9 cellular contexts compared by ENCODE assay signal in genomic region chr2:151071382-151071781, GRCh38.
DNase-seq lines count a peak whose midpoint lies in the region; ATAC-seq and TF ChIP-seq lines count a peak whose summit lies in the region.
"Had no signal": no experiment of that assay in that cellular context is flagged by ENCODE, and none has a peak within 500 bp of the region (broad histone marks: within the 10 kb centered on the region; RNA-seq: fewer than 3 reads in every experiment).

No MANE protein-coding gene starts in this region.

- no peaks in the 10 kb centered on the region for H3F3A ChIP-seq in SK-N-SH (replicated peaks; ENCODE audit: insufficient read depth)

- H2AFZ ChIP-seq in HCT116 (ENCODE audit: low read depth, low read length, poor library complexity, severe bottlenecking) (no peak overlapping the region), SK-N-SH (ENCODE audit: low read depth) (no peak overlapping the region), hepatocyte (no peak overlapping the region)

- no peaks in the 10 kb centered on the region for H3K9me3 ChIP-seq in HCT116 (ENCODE audit: control insufficient read depth in 1 of 2, insufficient read depth in 1 of 2, low read depth in 1 of 2, low read length in 2 of 2)
- H3K9me3 ChIP-seq in SK-N-SH, result peaks cover 3% of the 10 kb centered on the region; the same call in 1 of the 2 replicates
- H3K9me3 ChIP-seq in hepatocyte (ENCODE audit: low read depth), result no peaks in the 10 kb centered on the region
- H3K9me3 ChIP-seq in left ventricle myocardium inferior (replicated peaks), result peaks cover 16% of the 10 kb centered on the region

- no peak overlapping the region for H3K4me2 ChIP-seq in HCT116 (ENCODE audit: low read length)
- H3K4me2 ChIP-seq in SK-N-SH, result no peak overlapping the region
- H3K4me2 ChIP-seq in hepatocyte, result no peak overlapping the region

- CTCF ChIA-PET in HCT116 (lab: Charles Lee), result interaction anchor here (1.1 to 1.5 kb wide), 2 partner anchors 8 to 19 kb away, joined by 3 read pairs; no protein-coding TSS in a partner anchor
- CTCF ChIA-PET in SK-N-SH (lab: Yijun Ruan, JAX), result interaction anchor here (0.6 to 1.8 kb wide), 4 partner anchors 13 to 168 kb away, joined by 3 to 6 read pairs (median 4); no protein-coding TSS in a partner anchor

- H3K27ac ChIP-seq in HCT116 (ENCODE audit: low read depth, low read length) (no peak overlapping the region), SK-N-SH (ENCODE audit: low read depth in 2 of 2, low read length in 1 of 2) (no peak overlapping the region; a peak in 1 of 4 replicates), hepatocyte (no peak overlapping the region), left ventricle myocardium inferior (replicated peaks) (no peak overlapping the region), dorsolateral prefrontal cortex (no peak overlapping the region)

- H3K79me2 ChIP-seq in HCT116 (ENCODE audit: insufficient read depth, low read length), result no peaks in the 10 kb centered on the region
- no peaks in the 10 kb centered on the region for H3K79me2 ChIP-seq in SK-N-SH (ENCODE audit: insufficient read depth)
- H3K79me2 ChIP-seq in hepatocyte, result no peaks in the 10 kb centered on the region

- DNase-seq in A172 (ENCODE audit: low spot score), result peak; percentile 16
- peak; percentile 10 for DNase-seq in HCT116 (ENCODE audit: low read depth, low spot score)
- no peak for DNase-seq in SK-N-SH
- DNase-seq in hepatocyte (ENCODE audit: low spot score), result peak; percentile 49
- DNase-seq in left ventricle myocardium inferior, result no peak
- DNase-seq in dorsolateral prefrontal cortex, result no peak

- TF ChIP-seq CTCF in HCT116 (IDR thresholded peaks at IDR 0.05 in 2 of 3, conservative IDR thresholded peaks at IDR 0.05 in 1 of 3; ENCODE audit: borderline replicate concordance in 1 of 3, insufficient read depth in 1 of 3, low read depth in 2 of 3, low read length in 2 of 3) (peak; percentile 3 to 44 (median 40); a peak in 3 of 6 replicates), SK-N-SH (IDR thresholded peaks at IDR 0.05) (peak; percentile 64), hepatocyte (IDR thresholded peaks at IDR 0.05; ENCODE audit: poor library complexity) (peak; percentile 45), left ventricle myocardium inferior (IDR thresholded peaks at IDR 0.05; ENCODE audit: borderline replicate concordance) (no peak), dorsolateral prefrontal cortex (IDR thresholded peaks at IDR 0.05 in 54 of 56, conservative IDR thresholded peaks at IDR 0.05 in 2 of 56; ENCODE audit: low read depth in 1 of 56, partially characterized antibody in 56 of 56) (no peak)

- POLR2A ChIA-PET in HCT116 (lab: Charles Lee), result no interaction called here
- POLR2A ChIA-PET in SK-N-SH (lab: Yijun Ruan, JAX), result interaction anchor here (1.0 kb wide), 1 partner anchor 13 kb away, joined by 3 read pairs; no protein-coding TSS in a partner anchor

- TF ChIP-seq POLR2A in HCT116 (IDR thresholded peaks at IDR 0.05; ENCODE audit: borderline replicate concordance, extremely low read depth, insufficient read depth, insufficient read length), result no peak

- H4K20me1 ChIP-seq in HCT116 (ENCODE audit: insufficient read depth) (no peaks in the 10 kb centered on the region), SK-N-SH (ENCODE audit: insufficient read depth) (no peaks in the 10 kb centered on the region), hepatocyte (ENCODE audit: insufficient read depth, poor library complexity, severe bottlenecking) (no peaks in the 10 kb centered on the region)

- intact Hi-C loops in HCT116 (cut with micrococcal nuclease), result no loop called here
- intact Hi-C loops in left ventricle myocardium inferior (cut with micrococcal nuclease), result no loop called here
- intact Hi-C loops in dorsolateral prefrontal cortex (cut with DNase I), result no loop called here

- no TSS peak for BruUV-seq in HCT116 (replicated peaks; lab: Mats Ljungman, UMichigan)

- peak; percentile 47 for TF ChIP-seq RAD21 in HCT116 (IDR thresholded peaks at IDR 0.05; ENCODE audit: low read depth)
- peak; percentile 77 for TF ChIP-seq RAD21 in SK-N-SH (IDR thresholded peaks at IDR 0.05; ENCODE audit: low read length)

- no peaks in the 10 kb centered on the region for H3K27me3 ChIP-seq in HCT116 (ENCODE audit: insufficient read depth, low read length)
- no peaks in the 10 kb centered on the region for H3K27me3 ChIP-seq in SK-N-SH (ENCODE audit: insufficient read depth)
- H3K27me3 ChIP-seq in hepatocyte, result no peaks in the 10 kb centered on the region
- H3K27me3 ChIP-seq in left ventricle myocardium inferior (ENCODE audit: low read depth), result no peaks in the 10 kb centered on the region
- H3K27me3 ChIP-seq in dorsolateral prefrontal cortex, result no peaks in the 10 kb centered on the region

- H3K4me1 ChIP-seq in HCT116 (ENCODE audit: control insufficient read depth in 1 of 2, insufficient read depth in 2 of 2, low read length in 2 of 2), result no peaks in the 10 kb centered on the region
- peaks cover 0 to 3% of the 10 kb centered on the region in 2 experiments; a peak in 2 of 4 replicates for H3K4me1 ChIP-seq in SK-N-SH (ENCODE audit: control insufficient read depth in 1 of 2, insufficient read depth in 2 of 2, low read depth in 1 of 2, low read length in 1 of 2)
- H3K4me1 ChIP-seq in hepatocyte (ENCODE audit: insufficient read depth), result peaks cover 4% of the 10 kb centered on the region
- no peaks in the 10 kb centered on the region for H3K4me1 ChIP-seq in left ventricle myocardium inferior

- no peaks in the 10 kb centered on the region for H3K36me3 ChIP-seq in HCT116 (ENCODE audit: control insufficient read depth in 1 of 2, insufficient read depth in 2 of 2, low read length in 2 of 2)
- H3K36me3 ChIP-seq in SK-N-SH (replicated peaks in 1 of 2; ENCODE audit: control insufficient read depth in 1 of 2, insufficient read depth in 2 of 2, low read length in 1 of 2), result no peaks in the 10 kb centered on the region
- H3K36me3 ChIP-seq in hepatocyte (replicated peaks; ENCODE audit: insufficient read depth, low read depth), result no peaks in the 10 kb centered on the region
- H3K36me3 ChIP-seq in left ventricle myocardium inferior, result no peaks in the 10 kb centered on the region

- H3K9me2 ChIP-seq in HCT116 (ENCODE audit: insufficient read depth) (no peaks in the 10 kb centered on the region), SK-N-SH (no peaks in the 10 kb centered on the region), hepatocyte (replicated peaks; ENCODE audit: insufficient read depth) (no peaks in the 10 kb centered on the region)

- RAD21 ChIA-PET in HCT116 (lab: Charles Lee; ENCODE audit: low non-redundant PET in 1 of 2, low total read pairs in 2 of 2, uncharacterized antibody in 2 of 2, unreplicated experiment in 2 of 2), result no interaction called here

- TF ChIP-seq EP300 in SK-N-SH (IDR thresholded peaks at IDR 0.05; ENCODE audit: borderline replicate concordance in 1 of 2, low read depth in 1 of 2, low read length in 1 of 2), result no peak

- H3K9ac ChIP-seq in HCT116 (ENCODE audit: low read length) (no peak overlapping the region), SK-N-SH (no peak overlapping the region)

- ATAC-seq in HCT116, result peak; percentile 83
- no peak for ATAC-seq in HG03469 (IDR thresholded peaks at IDR 0.05; ENCODE audit: unreplicated experiment)
- no peak for ATAC-seq in HG03378 (IDR thresholded peaks at IDR 0.05; ENCODE audit: unreplicated experiment)

- H3K4me3 ChIP-seq in HCT116 (replicated peaks in 1 of 2; ENCODE audit: low read depth in 1 of 2, low read length in 2 of 2) (no peak overlapping the region), SK-N-SH (ENCODE audit: low read depth in 2 of 2, low read length in 1 of 2) (no peak overlapping the region), hepatocyte (no peak overlapping the region), left ventricle myocardium inferior (no peak overlapping the region), dorsolateral prefrontal cortex (no peak overlapping the region)
- H3K4me3 ChIP-seq: lung had no signal

- 41% methylated on average over 2 of the region's 2 CpGs for WGBS in SK-N-SH (ENCODE audit: low lambda C conversion rate)
- 32% methylated on average over 2 of the region's 2 CpGs for WGBS in hepatocyte (ENCODE audit: low lambda C conversion rate, missing lambda C conversion rate)

TF ChIP-seq in HCT116, 20 proteins besides CTCF, POLR2A, EP300 and RAD21 (continues in another document):
- TF ChIP-seq ZNF274 (IDR thresholded peaks at IDR 0.05; ENCODE audit: low read depth, low read length), result no peak
- TF ChIP-seq CBX3 (IDR thresholded peaks at IDR 0.05; ENCODE audit: low read depth), result no peak
- no peak for TF ChIP-seq CEBPB (IDR thresholded peaks at IDR 0.05; ENCODE audit: low read depth)
- no peak for TF ChIP-seq EZH2phosphoT487 (IDR thresholded peaks at IDR 0.05; ENCODE audit: borderline replicate concordance)
- TF ChIP-seq SP1 (IDR thresholded peaks at IDR 0.05; ENCODE audit: low read depth), result no peak
- no peak for TF ChIP-seq EZH2 (IDR thresholded peaks at IDR 0.05)
- no peak for TF ChIP-seq POLR2AphosphoS5 (IDR thresholded peaks at IDR 0.05; ENCODE audit: low read depth, low read length)

TF ChIP-seq in SK-N-SH, 30 proteins besides CTCF, POLR2A, EP300 and RAD21:
- TF ChIP-seq JUND (IDR thresholded peaks at IDR 0.05) (no peak), SMC3 (IDR thresholded peaks at IDR 0.05; ENCODE audit: low read depth, low read length) (peak; percentile 70), GATA2 (CRISPR knock-in tag; IDR thresholded peaks at IDR 0.05) (no peak), YY1 (IDR thresholded peaks at IDR 0.05; ENCODE audit: low read depth) (no peak), RXRA (IDR thresholded peaks at IDR 0.05; ENCODE audit: borderline replicate concordance, low read depth) (no peak), IRF3 (IDR thresholded peaks at IDR 0.05; ENCODE audit: low read depth, low read length) (no peak), FOXJ3 (CRISPR knock-in tag; IDR thresholded peaks at IDR 0.05) (no peak)

Comparison
In these comparisons a context has a peak if more than half of its experiments do, and no peak if none do; other contexts are left out.
1. DNase-seq: peak in A172 (single experiment), HCT116 (single experiment) and hepatocyte (single experiment); none in SK-N-SH (single experiment), left ventricle myocardium inferior (single experiment) and dorsolateral prefrontal cortex (0 of 10).
2. CTCF ChIP-seq: peak in HCT116 (3 of 3), SK-N-SH (single experiment) and hepatocyte (single experiment); none in left ventricle myocardium inferior (single experiment) and dorsolateral prefrontal cortex (0 of 56).